14 cellular contexts compared by ENCODE assay signal in genomic region chr17:16129844-16130243, GRCh38.
"Had no signal": no experiment of that assay in that cellular context is flagged by ENCODE, and none has a peak within 500 bp of the region (broad histone marks: within the 10 kb centered on the region; RNA-seq: fewer than 3 reads in every experiment).

No MANE protein-coding gene starts in this region.

- H3K9me3 ChIP-seq: gastroesophageal sphincter, suprapubic skin, upper lobe of right lung had no signal

- H3K4me1 Mint-ChIP-seq: activated B cell treated with CpG ODN at 0.5 μM for 24 hours had no signal

- H3K9me3 Mint-ChIP-seq: activated B cell treated with CpG ODN at 0.5 μM for 24 hours; activated naive CD8-positive, alpha-beta T cell treated with anti-CD3 and anti-CD28 coated beads, Interleukin-2, amount 10 ng/mL, durations not matched to agents 7 days and 5 days; naive B cell had no signal

- DNase-seq: activated B cell treated with CpG ODN at 0.5 μM for 24 hours; activated CD4-positive, alpha-beta T cell treated with anti-CD3 and anti-CD28 coated beads, Interleukin-2, amount 50 U/mL, for 1 hour; activated effector memory CD4-positive, alpha-beta T cell treated with anti-CD3 and anti-CD28 coated beads, Interleukin-2, amount 50 U/mL, for 16 hours; activated naive CD8-positive, alpha-beta T cell treated with anti-CD3 and anti-CD28 coated beads, Interleukin-2, amount 10 ng/mL, durations not matched to agents 7 days and 5 days; activated T-cell treated with anti-CD3 and anti-CD28 coated beads, Interleukin-2, amount 50 U/mL, for 1 hour; effector memory CD4-positive, alpha-beta T cell; midbrain; naive B cell; stimulated activated CD4-positive, alpha-beta T cell treated with anti-CD3 and anti-CD28 coated beads, Interleukin-12 subunit alpha, Interleukin-12 subunit beta, amount 100 ng/mL, for 4 hours; stimulated activated naive CD8-positive, alpha-beta T cell treated with anti-CD3 and anti-CD28 coated beads, Interleukin-15, Interleukin-2, amounts not matched to agents 100 U/mL and 50 U/mL, for 24 hours; upper lobe of right lung had no signal

- ATAC-seq: gastroesophageal sphincter; stimulated activated naive CD8-positive, alpha-beta T cell treated with anti-CD3 and anti-CD28 coated beads, Interleukin-15, Interleukin-2, amounts not matched to agents 100 U/mL and 50 U/mL, for 24 hours; upper lobe of right lung had no signal

- H3K4me1 ChIP-seq: suprapubic skin, upper lobe of right lung had no signal

- H3K27ac ChIP-seq: gastroesophageal sphincter, SK-N-MC, suprapubic skin, upper lobe of right lung had no signal

- H3K4me3 Mint-ChIP-seq: activated B cell treated with CpG ODN at 0.5 μM for 24 hours; activated naive CD8-positive, alpha-beta T cell treated with anti-CD3 and anti-CD28 coated beads, Interleukin-2, amount 10 ng/mL, durations not matched to agents 7 days and 5 days; naive B cell had no signal

- H3K27me3 ChIP-seq: gastroesophageal sphincter, suprapubic skin, upper lobe of right lung had no signal

- H3K27me3 Mint-ChIP-seq: activated B cell treated with CpG ODN at 0.5 μM for 24 hours; activated naive CD8-positive, alpha-beta T cell treated with anti-CD3 and anti-CD28 coated beads, Interleukin-2, amount 10 ng/mL, durations not matched to agents 7 days and 5 days; naive B cell had no signal

- H3K27ac Mint-ChIP-seq: activated B cell treated with CpG ODN at 0.5 μM for 24 hours; activated naive CD8-positive, alpha-beta T cell treated with anti-CD3 and anti-CD28 coated beads, Interleukin-2, amount 10 ng/mL, durations not matched to agents 7 days and 5 days had no signal

- H3K4me3 ChIP-seq: gastroesophageal sphincter, SK-N-MC, suprapubic skin, upper lobe of right lung had no signal
